8 cellular contexts compared by ENCODE assay signal in the genomic region with DNA sequence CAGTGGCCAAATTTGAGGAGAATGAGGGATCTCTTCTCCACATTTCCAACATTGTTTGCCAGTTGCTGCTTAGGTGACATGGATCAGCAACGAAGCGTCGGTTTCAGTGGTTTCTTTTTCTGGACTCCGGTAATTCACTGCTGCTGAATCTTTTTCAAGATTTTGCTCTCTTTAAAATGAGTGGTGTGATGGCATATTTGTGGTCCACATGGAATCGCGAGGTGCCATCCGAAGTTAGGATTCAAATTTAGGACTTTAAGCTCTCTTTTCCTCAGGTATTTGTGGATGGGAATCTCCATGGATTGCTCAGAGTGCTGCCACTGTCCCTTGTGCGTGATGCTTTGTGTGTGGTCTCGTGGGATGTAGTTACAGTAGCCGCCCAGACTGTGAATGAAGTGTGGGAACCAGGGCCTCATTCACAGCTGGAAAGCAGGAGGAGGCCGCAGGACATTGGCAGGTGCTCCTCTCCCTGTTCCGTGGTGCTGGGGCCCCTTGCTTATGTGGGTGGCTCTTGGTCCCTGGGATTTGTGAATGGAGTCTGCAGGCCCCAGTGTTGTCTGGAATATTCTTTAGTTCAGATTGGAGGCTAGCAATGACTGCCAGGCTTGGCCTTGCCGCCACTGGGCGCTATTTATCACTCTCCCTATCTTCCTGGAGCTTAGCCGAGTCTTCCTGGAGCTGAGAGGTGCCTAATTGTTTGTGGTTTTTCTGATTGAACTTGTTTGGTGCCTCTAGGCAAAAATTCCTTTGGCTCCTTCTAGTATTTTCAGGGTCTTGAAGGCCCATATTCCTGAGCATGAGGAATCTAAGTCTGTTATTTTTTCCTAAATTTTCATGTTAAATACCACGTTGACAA. TPM values are rescaled to one million over a fixed set of nuclear protein-coding genes. Genes with fewer than 3 reads are reported as not detected.
DNase-seq lines count a peak whose midpoint lies in the region; ATAC-seq and TF ChIP-seq lines count a peak whose summit lies in the region.

No MANE protein-coding gene starts in this region.

- no peaks in the 10 kb centered on the region for H3K36me3 ChIP-seq in colonic mucosa

- H3K4me3 ChIP-seq in colonic mucosa (peak overlapping the region; percentile 98), mononuclear cell (ENCODE audit: low read length) (peak overlapping the region; percentile 88)

- ATAC-seq in esophagus mucosa: no peak
- no peak for ATAC-seq in HG02938 (IDR thresholded peaks at IDR 0.05; ENCODE audit: unreplicated experiment)

- H3K27ac ChIP-seq in colonic mucosa: peak overlapping the region; percentile 5

- no peaks in the 10 kb centered on the region for H3K9me3 ChIP-seq in colonic mucosa
- no peaks in the 10 kb centered on the region for H3K9me3 ChIP-seq in mononuclear cell (ENCODE audit: low read depth, low read length)

- H3K27me3 ChIP-seq in colonic mucosa: no peaks in the 10 kb centered on the region
- no peaks in the 10 kb centered on the region for H3K27me3 ChIP-seq in mononuclear cell (ENCODE audit: insufficient read depth, low read length)

- H3K9ac ChIP-seq in colonic mucosa (ENCODE audit: low read depth in 2 of 2, low read length in 2 of 2): peak overlapping the region; percentile 74 to 83

- intact Hi-C loops in colonic mucosa (cut with DNase I): no loop called here

- no peak for TF ChIP-seq CTCF in colonic mucosa (IDR thresholded peaks at IDR 0.05)

- H3K4me1 ChIP-seq in colonic mucosa (peaks cover 9% of the 10 kb centered on the region), mononuclear cell (ENCODE audit: insufficient read depth, low read length) (peaks cover 67% of the 10 kb centered on the region)

- DNase-seq in stimulated activated CD4-positive, alpha-beta T cell treated with anti-CD3 and anti-CD28 coated beads, Interleukin-2, amount 100 ng/mL, for 24 hours: peak; percentile 18 to 29
- DNase-seq in stimulated activated CD4-positive, alpha-beta T cell treated with anti-CD3 and anti-CD28 coated beads, Interleukin-2, amount 100 ng/mL, for 48 hours: no peak
- DNase-seq in colonic mucosa (peak; percentile 42), DMS153 treated with DMSO at 0.1 percent for 48 hours (lab: John Stamatoyannopoulos, UW; ENCODE audit: unreplicated experiment) (no peak)

TF ChIP-seq in PFSK-1, 5 proteins besides CTCF, POLR2A, EP300 and RAD21:
- TF ChIP-seq POLR2AphosphoS5 (IDR thresholded peaks at IDR 0.05; ENCODE audit: low read depth, low read length): no peak
- no peak for TF ChIP-seq FOXP2 (optimal IDR thresholded peaks at IDR 0.05; ENCODE audit: borderline replicate concordance, extremely low read depth, extremely low read length, insufficient read depth)
- TF ChIP-seq TAF1 (IDR thresholded peaks at IDR 0.05; ENCODE audit: borderline replicate concordance, insufficient read depth, low read length): no peak
- TF ChIP-seq SIN3A (IDR thresholded peaks at IDR 0.05; ENCODE audit: borderline replicate concordance, insufficient read depth, low read length): peak; percentile 26; the same call in 1 of the 2 replicates
- TF ChIP-seq, protein P1, sequence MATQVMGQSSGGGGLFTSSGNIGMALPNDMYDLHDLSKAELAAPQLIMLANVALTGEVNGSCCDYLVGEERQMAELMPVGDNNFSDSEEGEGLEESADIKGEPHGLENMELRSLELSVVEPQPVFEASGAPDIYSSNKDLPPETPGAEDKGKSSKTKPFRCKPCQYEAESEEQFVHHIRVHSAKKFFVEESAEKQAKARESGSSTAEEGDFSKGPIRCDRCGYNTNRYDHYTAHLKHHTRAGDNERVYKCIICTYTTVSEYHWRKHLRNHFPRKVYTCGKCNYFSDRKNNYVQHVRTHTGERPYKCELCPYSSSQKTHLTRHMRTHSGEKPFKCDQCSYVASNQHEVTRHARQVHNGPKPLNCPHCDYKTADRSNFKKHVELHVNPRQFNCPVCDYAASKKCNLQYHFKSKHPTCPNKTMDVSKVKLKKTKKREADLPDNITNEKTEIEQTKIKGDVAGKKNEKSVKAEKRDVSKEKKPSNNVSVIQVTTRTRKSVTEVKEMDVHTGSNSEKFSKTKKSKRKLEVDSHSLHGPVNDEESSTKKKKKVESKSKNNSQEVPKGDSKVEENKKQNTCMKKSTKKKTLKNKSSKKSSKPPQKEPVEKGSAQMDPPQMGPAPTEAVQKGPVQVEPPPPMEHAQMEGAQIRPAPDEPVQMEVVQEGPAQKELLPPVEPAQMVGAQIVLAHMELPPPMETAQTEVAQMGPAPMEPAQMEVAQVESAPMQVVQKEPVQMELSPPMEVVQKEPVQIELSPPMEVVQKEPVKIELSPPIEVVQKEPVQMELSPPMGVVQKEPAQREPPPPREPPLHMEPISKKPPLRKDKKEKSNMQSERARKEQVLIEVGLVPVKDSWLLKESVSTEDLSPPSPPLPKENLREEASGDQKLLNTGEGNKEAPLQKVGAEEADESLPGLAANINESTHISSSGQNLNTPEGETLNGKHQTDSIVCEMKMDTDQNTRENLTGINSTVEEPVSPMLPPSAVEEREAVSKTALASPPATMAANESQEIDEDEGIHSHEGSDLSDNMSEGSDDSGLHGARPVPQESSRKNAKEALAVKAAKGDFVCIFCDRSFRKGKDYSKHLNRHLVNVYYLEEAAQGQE (IDR thresholded peaks at IDR 0.05; ENCODE audit: insufficient read depth in 1 of 2, low read depth in 2 of 2, low read length in 2 of 2): no peak

RNA-seq across cellular contexts. Expression of a gene that starts 1.5 kb away (rescaled TPM):
- 329 TPM for polyA plus RNA-seq in PFSK-1 (2012; ENCODE audit: insufficient read length, low read depth)
- total RNA-seq in colonic mucosa: 100 to 1,000 TPM; 143 to 271 TPM
- 212 TPM for total RNA-seq in mononuclear cell
- total RNA-seq in esophagus mucosa: 160 TPM

RNA-seq across cellular contexts. Expression of a gene that starts 30.3 kb away (rescaled TPM):
- 16.4 TPM for polyA plus RNA-seq in PFSK-1 (2012; ENCODE audit: insufficient read length, low read depth)
- total RNA-seq in colonic mucosa (100 to 1,000 TPM in 1 of 2 donors, 10 to 100 TPM in 1; 87.1 to 137 TPM), mononuclear cell (57.1 TPM), esophagus mucosa (109 TPM)

RNA-seq across cellular contexts. Expression of a gene that starts 45.6 kb away (rescaled TPM):
- 120 TPM for polyA plus RNA-seq in PFSK-1 (2012; ENCODE audit: insufficient read length, low read depth)
- 10 to 100 TPM; 74.9 to 94.1 TPM for total RNA-seq in colonic mucosa
- total RNA-seq in mononuclear cell: 13.9 TPM
- 30.5 TPM for total RNA-seq in esophagus mucosa

Comparison
In these comparisons a context has a peak if more than half of its experiments do, and no peak if none do; other contexts are left out.
1. DNase-seq: peak in stimulated activated CD4-positive, alpha-beta T cell treated with anti-CD3 and anti-CD28 coated beads, Interleukin-2, amount 100 ng/mL, for 24 hours (2 of 2) and colonic mucosa (single experiment); none in stimulated activated CD4-positive, alpha-beta T cell treated with anti-CD3 and anti-CD28 coated beads, Interleukin-2, amount 100 ng/mL, for 48 hours (0 of 2) and DMS153 treated with DMSO at 0.1 percent for 48 hours (single experiment).